ENCODE assay signal across 8 cellular contexts in the genomic region with DNA sequence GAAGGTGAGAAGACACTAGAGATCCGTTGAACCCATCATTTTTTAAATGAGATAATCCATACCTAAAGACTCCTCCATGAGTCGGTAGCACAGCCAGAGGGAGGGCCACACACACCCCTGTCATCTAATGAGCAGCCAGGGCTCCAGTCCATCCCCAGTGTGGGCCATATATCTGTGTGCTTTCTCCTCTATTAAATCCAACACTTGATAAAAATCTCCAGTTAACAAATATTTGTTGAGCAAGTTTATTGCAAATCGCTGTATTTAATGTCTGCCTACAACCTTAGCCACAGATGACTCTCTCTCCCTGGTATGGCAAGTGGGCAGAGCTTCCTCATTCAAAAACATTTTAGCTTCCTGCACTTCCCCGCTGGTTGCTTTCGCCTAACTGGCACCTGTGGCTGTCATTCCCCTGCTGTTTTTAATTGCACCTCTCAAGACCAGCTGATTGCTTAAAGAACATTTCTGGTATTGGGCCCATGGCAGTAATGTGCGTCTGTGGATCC.
A peak's percentile ranks its signal among the peaks of the same experiment; 100 is the strongest.
DNase-seq lines count a peak whose midpoint lies in the region; ATAC-seq and TF ChIP-seq lines count a peak whose summit lies in the region.

No MANE protein-coding gene starts in this region.

- no peaks in the 10 kb centered on the region for H3K9me3 ChIP-seq in left lung

- DNase-seq in AG10803 (ENCODE audit: low read depth) (peak; percentile 81), left lung (no peak), dedifferentiated amniotic fluid mesenchymal stem cell (ENCODE audit: extremely low spot score) (no peak), NCI-H1694 (lab: John Stamatoyannopoulos, UW) (no peak)
- no peak for DNase-seq in activated CD4-positive, alpha-beta memory T cell treated with anti-CD3 and anti-CD28 coated beads for 36 hours

- H3K9me3 Mint-ChIP-seq in activated CD4-positive, alpha-beta memory T cell treated with anti-CD3 and anti-CD28 coated beads for 36 hours = no peaks in the 10 kb centered on the region

- H3K4me1 ChIP-seq in left lung = peaks cover 52 to 81% of the 10 kb centered on the region in 2 donors

- TF ChIP-seq EP300 in Ishikawa (IDR thresholded peaks at IDR 0.05; ENCODE audit: borderline replicate concordance) = peak; percentile 66; the same call in 1 of the 2 replicates

- no peak for TF ChIP-seq CTCF in AG10803 (conservative IDR thresholded peaks at IDR 0.05; ENCODE audit: low read length)
- TF ChIP-seq CTCF in left lung (IDR thresholded peaks at IDR 0.05) = no peak

- H3K27me3 Mint-ChIP-seq in activated CD4-positive, alpha-beta memory T cell treated with anti-CD3 and anti-CD28 coated beads for 36 hours = no peaks in the 10 kb centered on the region

- POLR2A ChIA-PET in activated CD4-positive, alpha-beta memory T cell treated with anti-CD3 and anti-CD28 coated beads for 36 hours (lab: Charles Lee) = interaction anchor here (0.9 kb wide), 1 partner anchor 20 kb away, joined by 3 read pairs; no protein-coding TSS in a partner anchor

- peak; percentile 69 for ATAC-seq in left lung
- no peak for ATAC-seq in HG03108 (IDR thresholded peaks at IDR 0.05; ENCODE audit: unreplicated experiment)
- ATAC-seq in HG03097 (IDR thresholded peaks at IDR 0.05; ENCODE audit: low FRiP score, unreplicated experiment) = no peak

- peak overlapping the region; percentile 2 to 78 for H3K27ac ChIP-seq in left lung

- no peak overlapping the region for H3K4me3 Mint-ChIP-seq in activated CD4-positive, alpha-beta memory T cell treated with anti-CD3 and anti-CD28 coated beads for 36 hours

- H3K27ac Mint-ChIP-seq in activated CD4-positive, alpha-beta memory T cell treated with anti-CD3 and anti-CD28 coated beads for 36 hours = peak overlapping the region; percentile 85

- intact Hi-C loops in activated CD4-positive, alpha-beta memory T cell treated with anti-CD3 and anti-CD28 coated beads for 36 hours (cut with micrococcal nuclease) = no loop called here
- intact Hi-C loops in left lung (cut with DNase I) = no loop called here

- TF ChIP-seq RAD21 in Ishikawa (IDR thresholded peaks at IDR 0.05; ENCODE audit: low read depth) = no peak

- no peaks in the 10 kb centered on the region for H3K36me3 ChIP-seq in left lung

- CTCF ChIA-PET in activated CD4-positive, alpha-beta memory T cell treated with anti-CD3 and anti-CD28 coated beads for 36 hours (lab: Charles Lee) = interaction anchor here (0.9 kb wide), 2 partner anchors 92 to 201 kb away, joined by 3 read pairs; no protein-coding TSS in a partner anchor

- H3K36me3 Mint-ChIP-seq in activated CD4-positive, alpha-beta memory T cell treated with anti-CD3 and anti-CD28 coated beads for 36 hours = peaks cover 7% of the 10 kb centered on the region

- H3K27me3 ChIP-seq in left lung = no peaks in the 10 kb centered on the region

- H3K4me3 ChIP-seq in AG10803 (ENCODE audit: low read length) (no peak overlapping the region), left lung (no peak overlapping the region)

- H3K4me1 Mint-ChIP-seq in activated CD4-positive, alpha-beta memory T cell treated with anti-CD3 and anti-CD28 coated beads for 36 hours (ENCODE audit: low read depth) = peaks cover 83% of the 10 kb centered on the region

TF ChIP-seq in Ishikawa, 13 proteins besides CTCF, POLR2A, EP300 and RAD21:
- TF ChIP-seq TEAD4 (IDR thresholded peaks at IDR 0.05) (peak; percentile 60), EGR1 (IDR thresholded peaks at IDR 0.05) (no peak), NFIC (IDR thresholded peaks at IDR 0.05) (peak; percentile 51; the same call in 1 of the 2 replicates), REST (IDR thresholded peaks at IDR 0.05; ENCODE audit: low read depth) (no peak), CEBPB (IDR thresholded peaks at IDR 0.05) (0 out of 2 replicates have a peak, but pooled peaks have one; percentile 16), TCF12 (IDR thresholded peaks at IDR 0.05; ENCODE audit: low read depth) (peak; percentile 77), CREB1 (IDR thresholded peaks at IDR 0.05; ENCODE audit: low read depth) (no peak), USF1 (IDR thresholded peaks at IDR 0.05) (no peak), YY1 (IDR thresholded peaks at IDR 0.05; ENCODE audit: low read depth) (no peak)
- TF ChIP-seq, protein P1, sequence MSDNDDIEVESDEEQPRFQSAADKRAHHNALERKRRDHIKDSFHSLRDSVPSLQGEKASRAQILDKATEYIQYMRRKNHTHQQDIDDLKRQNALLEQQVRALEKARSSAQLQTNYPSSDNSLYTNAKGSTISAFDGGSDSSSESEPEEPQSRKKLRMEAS (IDR thresholded peaks at IDR 0.05) = 0 out of 2 replicates have a peak, but pooled peaks have one; percentile 32
